2 cellular contexts compared by ENCODE assay signal in genomic region chr7:154868901-154869300, GRCh38.
TF ChIP-seq lines count a peak whose summit lies in the region.

No MANE protein-coding gene starts in this region.

TF ChIP-seq in HepG2, 621 proteins besides CTCF, POLR2A, EP300 and RAD21 (continues in another document):
- no peak for TF ChIP-seq FOXC1 (CRISPR knock-in tag; IDR thresholded peaks at IDR 0.05; ENCODE audit: borderline replicate concordance)
- no peak for TF ChIP-seq ZNF704 (CRISPR knock-in tag; IDR thresholded peaks at IDR 0.05; ENCODE audit: borderline replicate concordance)
- no peak for TF ChIP-seq ZNF619 (CRISPR knock-in tag; IDR thresholded peaks at IDR 0.05)
- no peak for TF ChIP-seq BCLAF1 (IDR thresholded peaks at IDR 0.05)
- TF ChIP-seq ZNF839 (CRISPR knock-in tag; IDR thresholded peaks at IDR 0.05; ENCODE audit: borderline replicate concordance), result no peak
- TF ChIP-seq POLR2AphosphoS2 (IDR thresholded peaks at IDR 0.05; ENCODE audit: low read depth, low read length), result no peak
- no peak for TF ChIP-seq ZNF558 (CRISPR knock-in tag; IDR thresholded peaks at IDR 0.05; ENCODE audit: borderline replicate concordance)
- TF ChIP-seq ZNF883 (CRISPR knock-in tag; IDR thresholded peaks at IDR 0.05; ENCODE audit: not compliant biosample characterization), result no peak
- no peak for TF ChIP-seq ZSCAN9 (CRISPR knock-in tag; IDR thresholded peaks at IDR 0.05; ENCODE audit: borderline replicate concordance)
- TF ChIP-seq ETV5 (CRISPR knock-in tag; IDR thresholded peaks at IDR 0.05; ENCODE audit: borderline replicate concordance), result no peak
- TF ChIP-seq TAF1 (CRISPR knock-in tag; IDR thresholded peaks at IDR 0.05), result no peak
- TF ChIP-seq ZSCAN30 (CRISPR knock-in tag; IDR thresholded peaks at IDR 0.05), result no peak
- TF ChIP-seq ZNF432 (CRISPR knock-in tag; IDR thresholded peaks at IDR 0.05; ENCODE audit: borderline replicate concordance), result no peak
- no peak for TF ChIP-seq SCMH1 (CRISPR knock-in tag; IDR thresholded peaks at IDR 0.05; ENCODE audit: borderline replicate concordance)
- no peak for TF ChIP-seq ZNF350 (CRISPR knock-in tag; IDR thresholded peaks at IDR 0.05; ENCODE audit: borderline replicate concordance, low read depth)
- TF ChIP-seq DNMT1 (CRISPR knock-in tag; IDR thresholded peaks at IDR 0.05), result no peak
- no peak for TF ChIP-seq ZFP90 (CRISPR knock-in tag; IDR thresholded peaks at IDR 0.05; ENCODE audit: borderline replicate concordance)
- TF ChIP-seq ZNF142 (CRISPR knock-in tag; IDR thresholded peaks at IDR 0.05), result no peak

TF ChIP-seq in H1, 55 proteins besides CTCF, POLR2A, EP300 and RAD21:
- TF ChIP-seq YY1 (IDR thresholded peaks at IDR 0.05; ENCODE audit: low read depth, low read length) (no peak), E2F6 (IDR thresholded peaks at IDR 0.05) (0 out of 2 replicates have a peak, but pooled peaks have one; percentile 14)
